1 cellular context compared by ENCODE assay signal in genomic region chr21:44613386-44614155, GRCh38.
TF ChIP-seq lines count a peak whose summit lies in the region.

No MANE protein-coding gene starts in this region.

TF ChIP-seq in GM23338, 12 proteins besides CTCF, POLR2A, EP300 and RAD21 (continued from another document):
- TF ChIP-seq ETS1 (IDR thresholded peaks at IDR 0.05): no peak
